ENCODE assay signal across 20 cellular contexts in the genomic region with DNA sequence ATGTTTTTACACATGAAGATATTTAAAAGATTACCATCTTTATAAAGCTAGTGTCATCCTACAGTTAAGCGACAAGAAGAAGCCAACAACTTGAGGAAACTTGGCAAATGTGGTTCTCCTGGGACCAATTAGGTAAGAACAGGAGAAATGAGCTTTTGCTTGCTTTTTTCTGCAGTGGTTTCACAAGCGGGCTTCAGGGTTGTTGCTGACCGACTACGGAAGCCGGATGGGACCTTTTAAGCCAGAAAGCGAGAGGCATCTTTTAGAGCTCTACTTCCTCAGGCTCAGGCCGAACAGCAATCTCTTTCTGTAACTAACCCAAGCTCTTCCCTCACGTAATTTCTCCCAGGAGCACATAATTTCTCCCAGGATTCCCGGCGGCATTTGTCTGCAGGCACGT.
A peak's percentile ranks its signal among the peaks of the same experiment; 100 is the strongest.
DNase-seq lines count a peak whose midpoint lies in the region; ATAC-seq, FAIRE-seq and TF ChIP-seq lines count a peak whose summit lies in the region.
"Had no signal": no experiment of that assay in that cellular context is flagged by ENCODE, and none has a peak within 500 bp of the region (broad histone marks: within the 10 kb centered on the region; RNA-seq: fewer than 3 reads in every experiment).

No MANE protein-coding gene starts in this region.

- H3K79me2 ChIP-seq in neural progenitor cell (ENCODE audit: low read depth) = no peaks in the 10 kb centered on the region

- TF ChIP-seq EP300 in tibial nerve (IDR thresholded peaks at IDR 0.05) = no peak

- no peak for ATAC-seq in HG03135 (IDR thresholded peaks at IDR 0.05; ENCODE audit: unreplicated experiment)
- ATAC-seq: HCT116 had no signal

- peaks cover 7% of the 10 kb centered on the region for H3K9me3 ChIP-seq in adipocyte (ENCODE audit: control insufficient read depth, low read length)
- H3K9me3 ChIP-seq in neural progenitor cell (ENCODE audit: low read depth) = no peaks in the 10 kb centered on the region
- peaks cover 0 to 10% (median 0%) of the 10 kb centered on the region in 4 donors for H3K9me3 ChIP-seq in tibial nerve

- TF ChIP-seq CTCF in neural progenitor cell (IDR thresholded peaks at IDR 0.05) (no peak), tibial nerve (IDR thresholded peaks at IDR 0.05) (no peak)

- H3K36me3 ChIP-seq in adipocyte (ENCODE audit: control insufficient read depth, insufficient read depth, low read length, severe bottlenecking) (no peaks in the 10 kb centered on the region), neural progenitor cell (no peaks in the 10 kb centered on the region), tibial nerve (no peaks in the 10 kb centered on the region)

- peak overlapping the region; percentile 24 for H3K4me3 ChIP-seq in adipocyte (ENCODE audit: low read length)
- no peak overlapping the region for H3K4me3 ChIP-seq in neural progenitor cell
- H3K4me3 ChIP-seq in tibial nerve = no peak overlapping the region

- H3K4me3 Mint-ChIP-seq in neural progenitor cell = no peak overlapping the region
- H3K4me3 Mint-ChIP-seq: B cell; CD4-positive, alpha-beta T cell had no signal

- H3K27ac ChIP-seq in neural progenitor cell (no peak overlapping the region), tibial nerve (no peak overlapping the region)

- H3K9me3 Mint-ChIP-seq in neural progenitor cell = peaks cover 5% of the 10 kb centered on the region
- H3K9me3 Mint-ChIP-seq: IgD-negative memory B cell had no signal

- DNase-seq in H4 (ENCODE audit: low spot score) (peak; percentile 5), adipocyte (ENCODE audit: low read depth) (no peak), neural progenitor cell (ENCODE audit: low spot score) (no peak), tibial nerve (ENCODE audit: low spot score in 2 of 2) (peak; percentile 15 to 38), HTR-8/SVneo (ENCODE audit: insufficient read length, low spot score) (no peak), AG20443 (ENCODE audit: low spot score) (no peak)
- DNase-seq: ACHN; C1 segment of cervical spinal cord; CD4-positive, alpha-beta T cell; DMS153; DMS79 treated with DMSO at 0.1 percent for 48 hours; EL; GOT3; KG1 had no signal

- peak overlapping the region; percentile 43 for H2AFZ ChIP-seq in neural progenitor cell (replicated peaks)

- H3F3A ChIP-seq in neural progenitor cell (ENCODE audit: low read depth) = no peaks in the 10 kb centered on the region

- no peak overlapping the region for H3K4me2 ChIP-seq in neural progenitor cell

- H3K4me1 ChIP-seq in adipocyte (ENCODE audit: control insufficient read depth, insufficient read depth, low read length) (peaks cover 12% of the 10 kb centered on the region), neural progenitor cell (no peaks in the 10 kb centered on the region), tibial nerve (no peaks in the 10 kb centered on the region)

- no peak overlapping the region for H3K9ac ChIP-seq in adipocyte (ENCODE audit: low read length)
- H3K9ac ChIP-seq in neural progenitor cell = no peak overlapping the region

- no peaks in the 10 kb centered on the region for H4K20me1 ChIP-seq in neural progenitor cell (ENCODE audit: low read depth)

- H3K27me3 ChIP-seq in adipocyte (replicated peaks; ENCODE audit: control insufficient read depth, insufficient read depth, low read length) (no peaks in the 10 kb centered on the region), neural progenitor cell (no peaks in the 10 kb centered on the region), tibial nerve (no peaks in the 10 kb centered on the region)

- no peaks in the 10 kb centered on the region for H3K36me3 Mint-ChIP-seq in neural progenitor cell
- H3K36me3 Mint-ChIP-seq: IgD-negative memory B cell had no signal

- H3K4me1 Mint-ChIP-seq in neural progenitor cell = no peaks in the 10 kb centered on the region
- H3K4me1 Mint-ChIP-seq: B cell, IgD-negative memory B cell had no signal

- WGBS in tibial nerve, 2 donors = 53 to 55% methylated on average over 11 of the region's 11 CpGs

- FAIRE-seq in HTR-8/SVneo (lab: Jason Lieb, UNC) = no peak
- FAIRE-seq: G401.6, GM12891 had no signal

- H3K27me3 Mint-ChIP-seq in neural progenitor cell (ENCODE audit: insufficient read depth, low read depth) = no peaks in the 10 kb centered on the region
- H3K27me3 Mint-ChIP-seq: B cell; CD4-positive, alpha-beta T cell; IgD-negative memory B cell had no signal

- TF ChIP-seq POLR2A in tibial nerve (IDR thresholded peaks at IDR 0.05) = no peak

- no peak overlapping the region for H3K27ac Mint-ChIP-seq in neural progenitor cell
- H3K27ac Mint-ChIP-seq: B cell; CD4-positive, alpha-beta T cell; IgD-negative memory B cell had no signal

Comparison
In these comparisons a context has a peak if more than half of its experiments do, and no peak if none do; other contexts are left out.
1. DNase-seq: peak in H4 (single experiment) and tibial nerve (2 of 2); none in adipocyte (single experiment), neural progenitor cell (single experiment), HTR-8/SVneo (single experiment) and AG20443 (single experiment).